In genomic region chr22:17370766-17371181, GRCh38 we compare ENCODE assay signal across 9 cellular contexts. TPM values are rescaled to one million over a fixed set of nuclear protein-coding genes. Genes with fewer than 3 reads are reported as not detected.
DNase-seq lines count a peak whose midpoint lies in the region; ATAC-seq and TF ChIP-seq lines count a peak whose summit lies in the region.
"Had no signal": no experiment of that assay in that cellular context is flagged by ENCODE, and none has a peak within 500 bp of the region (broad histone marks: within the 10 kb centered on the region; RNA-seq: fewer than 3 reads in every experiment).

No MANE protein-coding gene starts in this region.

- POLR2A ChIA-PET in naive thymus-derived CD8-positive, alpha-beta T cell (lab: Charles Lee), result interaction anchor here (0.5 kb wide), 1 partner anchor 30 kb away, joined by 4 read pairs; no protein-coding TSS in a partner anchor

- H3K27me3 Mint-ChIP-seq in stimulated activated naive CD8-positive, alpha-beta T cell treated with anti-CD3 and anti-CD28 coated beads, Interleukin-15, Interleukin-2, amounts not matched to agents 100 ng/mL and 50 ng/mL, for 24 hours, result peaks cover 56% of the 10 kb centered on the region
- H3K27me3 Mint-ChIP-seq in naive thymus-derived CD8-positive, alpha-beta T cell, result peaks cover 38 to 64% (median 52%) of the 10 kb centered on the region in 5 donors

- H3K36me3 Mint-ChIP-seq in stimulated activated naive CD8-positive, alpha-beta T cell treated with anti-CD3 and anti-CD28 coated beads, Interleukin-15, Interleukin-2, amounts not matched to agents 100 ng/mL and 50 ng/mL, for 24 hours (ENCODE audit: low read depth), result no peaks in the 10 kb centered on the region
- H3K36me3 Mint-ChIP-seq in naive thymus-derived CD8-positive, alpha-beta T cell, result peaks cover 0 to 6% (median 3%) of the 10 kb centered on the region in 3 donors

- H3K27ac ChIP-seq in duodenal mucosa (ENCODE audit: low read depth, low read length), result no peak overlapping the region
- peak overlapping the region; percentile 45 for H3K27ac ChIP-seq in vagina
- H3K27ac ChIP-seq in brain microvascular endothelial cell, result no peak overlapping the region
- H3K27ac ChIP-seq: GM23248 had no signal

- H3K4me3 ChIP-seq in duodenal mucosa (ENCODE audit: low read depth in 1 of 2, low read length in 2 of 2) (peak overlapping the region; percentile 22 to 36), vagina (peak overlapping the region; percentile 43 to 68), brain microvascular endothelial cell (ENCODE audit: low read depth, low read length) (no peak overlapping the region)
- H3K4me3 ChIP-seq: GM23248 had no signal

- no peak for DNase-seq in stimulated activated naive CD8-positive, alpha-beta T cell treated with anti-CD3 and anti-CD28 coated beads, Interleukin-15, Interleukin-2, amounts not matched to agents 100 U/mL and 50 U/mL, for 24 hours
- DNase-seq in naive thymus-derived CD8-positive, alpha-beta T cell, result peak in 2 of 10 donors; percentile 2 to 6
- DNase-seq in vagina (ENCODE audit: extremely low spot score in 2 of 2) (no peak), NCI-H1694 treated with DMSO at 0.1 percent for 48 hours (lab: John Stamatoyannopoulos, UW) (no peak), brain microvascular endothelial cell (no peak)
- DNase-seq: GM23248 had no signal

- no peak for TF ChIP-seq POLR2A in vagina (IDR thresholded peaks at IDR 0.05)

- H3K36me3 ChIP-seq in duodenal mucosa (ENCODE audit: control insufficient read depth in 1 of 2, insufficient read depth in 2 of 2, low read length in 2 of 2), result no peaks in the 10 kb centered on the region
- H3K36me3 ChIP-seq in vagina, result no peaks in the 10 kb centered on the region
- H3K36me3 ChIP-seq in brain microvascular endothelial cell (replicated peaks), result no peaks in the 10 kb centered on the region

- H3K27me3 ChIP-seq in duodenal mucosa (ENCODE audit: control insufficient read depth in 1 of 2, insufficient read depth in 2 of 2, low read length in 2 of 2), result peaks cover 35 to 41% of the 10 kb centered on the region in 2 donors
- H3K27me3 ChIP-seq in vagina, result no peaks in the 10 kb centered on the region
- peaks cover 50% of the 10 kb centered on the region for H3K27me3 ChIP-seq in brain microvascular endothelial cell (replicated peaks)

- in situ Hi-C loops in brain microvascular endothelial cell (cut with HindIII; ENCODE audit: low pct_ligation_motif_present, low sequenced_read_pairs), result no loop called here

- peaks cover 0 to 8% of the 10 kb centered on the region in 2 donors for H3K4me1 ChIP-seq in duodenal mucosa (ENCODE audit: control insufficient read depth in 1 of 2, insufficient read depth in 2 of 2, low read length in 2 of 2)
- peaks cover 22% of the 10 kb centered on the region for H3K4me1 ChIP-seq in vagina

- H3K9me3 ChIP-seq in duodenal mucosa (ENCODE audit: control insufficient read depth in 1 of 2, low read length in 2 of 2) (no peaks in the 10 kb centered on the region), vagina (no peaks in the 10 kb centered on the region)

- peaks cover 29% of the 10 kb centered on the region for H3K4me1 Mint-ChIP-seq in stimulated activated naive CD8-positive, alpha-beta T cell treated with anti-CD3 and anti-CD28 coated beads, Interleukin-15, Interleukin-2, amounts not matched to agents 100 ng/mL and 50 ng/mL, for 24 hours (ENCODE audit: low read depth)
- H3K4me1 Mint-ChIP-seq in naive thymus-derived CD8-positive, alpha-beta T cell, result peaks cover 19 to 34% (median 28%) of the 10 kb centered on the region in 4 donors

- no peak for ATAC-seq in stimulated activated naive CD8-positive, alpha-beta T cell treated with anti-CD3 and anti-CD28 coated beads, Interleukin-15, Interleukin-2, amounts not matched to agents 100 U/mL and 50 U/mL, for 24 hours
- no peak for ATAC-seq in naive thymus-derived CD8-positive, alpha-beta T cell
- ATAC-seq in esophagus mucosa, result no peak

- H3K27ac Mint-ChIP-seq in stimulated activated naive CD8-positive, alpha-beta T cell treated with anti-CD3 and anti-CD28 coated beads, Interleukin-15, Interleukin-2, amounts not matched to agents 100 ng/mL and 50 ng/mL, for 24 hours, result no peak overlapping the region
- no peak overlapping the region for H3K27ac Mint-ChIP-seq in naive thymus-derived CD8-positive, alpha-beta T cell

- intact Hi-C loops in vagina (cut with DNase I), result no loop called here

- no peak overlapping the region for H3K9ac ChIP-seq in duodenal mucosa (ENCODE audit: low read depth in 1 of 2, low read length in 2 of 2)
- H3K9ac ChIP-seq: GM23248 had no signal

- no peaks in the 10 kb centered on the region for H3K9me3 Mint-ChIP-seq in stimulated activated naive CD8-positive, alpha-beta T cell treated with anti-CD3 and anti-CD28 coated beads, Interleukin-15, Interleukin-2, amounts not matched to agents 100 ng/mL and 50 ng/mL, for 24 hours
- peaks cover 0 to 3% (median 0%) of the 10 kb centered on the region in 9 donors for H3K9me3 Mint-ChIP-seq in naive thymus-derived CD8-positive, alpha-beta T cell

- peak overlapping the region; percentile 69 for H3K4me3 Mint-ChIP-seq in stimulated activated naive CD8-positive, alpha-beta T cell treated with anti-CD3 and anti-CD28 coated beads, Interleukin-15, Interleukin-2, amounts not matched to agents 100 ng/mL and 50 ng/mL, for 24 hours
- peak overlapping the region; percentile 19 to 82 (median 63) for H3K4me3 Mint-ChIP-seq in naive thymus-derived CD8-positive, alpha-beta T cell

- no peak for TF ChIP-seq CTCF in vagina (IDR thresholded peaks at IDR 0.05)
- no peak for TF ChIP-seq CTCF in brain microvascular endothelial cell (IDR thresholded peaks at IDR 0.05; ENCODE audit: low read depth, low read length, missing control alignments)

RNA-seq across cellular contexts. Expression of gene CECR2, which starts 1.5 kb away (rescaled TPM):
- under 1 TPM; 0.10 to 0.14 TPM for total RNA-seq in naive thymus-derived CD8-positive, alpha-beta T cell
- not detected for polyA plus RNA-seq in naive thymus-derived CD8-positive, alpha-beta T cell
- total RNA-seq in vagina, result 0.98 TPM
- total RNA-seq in esophagus mucosa, result 0.40 TPM
- total RNA-seq: GM23248 had no signal
